ENCODE assay signal across 8 cellular contexts in genomic region chr5:132489871-132490483, GRCh38. TPM values are rescaled to one million over a fixed set of nuclear protein-coding genes. Genes with fewer than 3 reads are reported as not detected.
A peak's percentile ranks its signal among the peaks of the same experiment; 100 is the strongest.
DNase-seq lines count a peak whose midpoint lies in the region; ATAC-seq and TF ChIP-seq lines count a peak whose summit lies in the region.

No MANE protein-coding gene starts in this region.

- H3K4me3 Mint-ChIP-seq in activated CD4-positive, alpha-beta memory T cell treated with anti-CD3 and anti-CD28 coated beads, Interleukin-2, amount 10 ng/mL, durations not matched to agents 7 days and 5 days = peak overlapping the region; percentile 91

- DNase-seq in ELR (ENCODE audit: low read depth) (peak; percentile 64), HT-29 (ENCODE audit: low spot score) (peak; percentile 45), epithelial cell of prostate (ENCODE audit: low read depth, low spot score) (no peak), upper lobe of left lung (peak; percentile 63 to 93), mucosa of gallbladder (ENCODE audit: low spot score) (no peak)
- peak; percentile 60 for DNase-seq in activated CD4-positive, alpha-beta memory T cell treated with anti-CD3 and anti-CD28 coated beads, Interleukin-2, amount 10 ng/mL, durations not matched to agents 7 days and 5 days

- POLR2A ChIA-PET in activated CD4-positive, alpha-beta memory T cell treated with anti-CD3 and anti-CD28 coated beads, Interleukin-2, amount 10 ng/mL, durations not matched to agents 7 days and 5 days (lab: Charles Lee) = interaction anchor here (0.7 to 33.4 kb wide), 24 partner anchors 2 to 571 kb away, joined by 3 to 1155 read pairs (median 6); partner anchors contain the start of genes IRF1, RAD50 and UQCRQ

- peak overlapping the region; percentile 91 for H3K27ac Mint-ChIP-seq in activated CD4-positive, alpha-beta memory T cell treated with anti-CD3 and anti-CD28 coated beads, Interleukin-2, amount 10 ng/mL, durations not matched to agents 7 days and 5 days

- TF ChIP-seq CTCF in upper lobe of left lung (IDR thresholded peaks at IDR 0.05) = peak in 5 of 6 experiments; percentile 35 to 75 (median 62)

- peak overlapping the region; percentile 51 for H3K27ac ChIP-seq in epithelial cell of prostate
- H3K27ac ChIP-seq in muscle layer of duodenum (ENCODE audit: low read length) = peak overlapping the region; percentile 85
- H3K27ac ChIP-seq in upper lobe of left lung = peak overlapping the region; percentile 98 to 99 (median 99)

- peaks cover 41 to 52% of the 10 kb centered on the region in 2 donors for H3K4me1 ChIP-seq in muscle layer of duodenum (ENCODE audit: control insufficient read depth in 1 of 2, insufficient read depth in 2 of 2, low read length in 2 of 2)
- H3K4me1 ChIP-seq in upper lobe of left lung = peaks cover 66 to 75% (median 67%) of the 10 kb centered on the region in 4 donors

- no peaks in the 10 kb centered on the region for H3K27me3 Mint-ChIP-seq in activated CD4-positive, alpha-beta memory T cell treated with anti-CD3 and anti-CD28 coated beads, Interleukin-2, amount 10 ng/mL, durations not matched to agents 7 days and 5 days

- peaks cover 56% of the 10 kb centered on the region for H3K36me3 Mint-ChIP-seq in activated CD4-positive, alpha-beta memory T cell treated with anti-CD3 and anti-CD28 coated beads, Interleukin-2, amount 10 ng/mL, durations not matched to agents 7 days and 5 days (ENCODE audit: low read depth)

- TF ChIP-seq POLR2A in upper lobe of left lung (IDR thresholded peaks at IDR 0.05) = no peak

- CTCF ChIA-PET in activated CD4-positive, alpha-beta memory T cell treated with anti-CD3 and anti-CD28 coated beads, Interleukin-2, amount 10 ng/mL, durations not matched to agents 7 days and 5 days (lab: Charles Lee) = interaction anchor here (1.1 to 7.1 kb wide), 18 partner anchors 10 to 103 kb away, joined by 3 to 66 read pairs (median 14); no protein-coding TSS in a partner anchor

- ATAC-seq in GM21447 (IDR thresholded peaks at IDR 0.05; ENCODE audit: unreplicated experiment) (peak; percentile 18), upper lobe of left lung (ENCODE audit: low FRiP score in 2 of 2) (peak in 1 of 2 donors; percentile 77)

- H3K4me1 Mint-ChIP-seq in activated CD4-positive, alpha-beta memory T cell treated with anti-CD3 and anti-CD28 coated beads, Interleukin-2, amount 10 ng/mL, durations not matched to agents 7 days and 5 days = peaks cover 69% of the 10 kb centered on the region

- H3K27me3 ChIP-seq in muscle layer of duodenum (ENCODE audit: low read depth, low read length) (no peaks in the 10 kb centered on the region), upper lobe of left lung (no peaks in the 10 kb centered on the region)

- 0% methylated on average over 2 to 26 of the region's 65 CpGs for WGBS in upper lobe of left lung, 2 donors

- H3K9me3 ChIP-seq in muscle layer of duodenum (ENCODE audit: control insufficient read depth in 1 of 2, low read length in 2 of 2) = no peaks in the 10 kb centered on the region
- no peaks in the 10 kb centered on the region for H3K9me3 ChIP-seq in upper lobe of left lung

- TF ChIP-seq EP300 in upper lobe of left lung (IDR thresholded peaks at IDR 0.05) = no peak

- H3K36me3 ChIP-seq in muscle layer of duodenum (ENCODE audit: control insufficient read depth in 1 of 2, insufficient read depth in 2 of 2, low read length in 2 of 2) (peaks cover 28 to 43% of the 10 kb centered on the region in 2 donors), upper lobe of left lung (peaks cover 21 to 39% (median 31%) of the 10 kb centered on the region in 4 donors)

- H3K4me3 ChIP-seq in muscle layer of duodenum (ENCODE audit: low read depth in 1 of 2, low read length in 2 of 2) (peak overlapping the region; percentile 80 to 89), upper lobe of left lung (peak overlapping the region; percentile 80 to 94 (median 91))

- H3K9me3 Mint-ChIP-seq in activated CD4-positive, alpha-beta memory T cell treated with anti-CD3 and anti-CD28 coated beads, Interleukin-2, amount 10 ng/mL, durations not matched to agents 7 days and 5 days = no peaks in the 10 kb centered on the region

RNA-seq across cellular contexts. Expression of gene IRF1, which starts 0.6 kb away (rescaled TPM):
- total RNA-seq in HT-29 (2014; rRNA removed; shearing (Covaris generic)) = 52.0 and 58.7 TPM in 2 replicates
- 100 to 1,000 TPM; 231 to 239 TPM for total RNA-seq in activated CD4-positive, alpha-beta memory T cell treated with anti-CD3 and anti-CD28 coated beads, Interleukin-2, amount 10 ng/mL, durations not matched to agents 7 days and 5 days
- 10 to 100 TPM; 42.1 to 94.3 (median 79.3) TPM for total RNA-seq in upper lobe of left lung
- 38.3 TPM for total RNA-seq in mucosa of gallbladder

RNA-seq across cellular contexts. Expression of gene IL5, which starts 53.3 kb away (rescaled TPM):
- not detected in 2 replicates for total RNA-seq in HT-29 (2014; rRNA removed; shearing (Covaris generic))
- 1 to 10 TPM; 2.6 to 3.3 TPM for total RNA-seq in activated CD4-positive, alpha-beta memory T cell treated with anti-CD3 and anti-CD28 coated beads, Interleukin-2, amount 10 ng/mL, durations not matched to agents 7 days and 5 days
- total RNA-seq in upper lobe of left lung (1 to 10 TPM in 1 of 6 donors, not detected in 5; 1.2 TPM), mucosa of gallbladder (not detected)

Comparison
In these comparisons a context has a peak if more than half of its experiments do, and no peak if none do; other contexts are left out.
1. DNase-seq: peak in ELR (single experiment), HT-29 (single experiment), activated CD4-positive, alpha-beta memory T cell treated with anti-CD3 and anti-CD28 coated beads, Interleukin-2, amount 10 ng/mL, durations not matched to agents 7 days and 5 days (single experiment) and upper lobe of left lung (2 of 2); none in epithelial cell of prostate (single experiment) and mucosa of gallbladder (single experiment).
2. Peak in every context shown above with its lines, with median percentiles within 50 percentile points of each other: H3K27ac ChIP-seq.